ENCODE assay signal across 7 cellular contexts in genomic region chr12:55996715-55997534, GRCh38. TPM values are rescaled to one million over a fixed set of nuclear protein-coding genes. Genes with fewer than 3 reads are reported as not detected.
DNase-seq lines count a peak whose midpoint lies in the region; ATAC-seq, FAIRE-seq and TF ChIP-seq lines count a peak whose summit lies in the region.

TSS of gene SUOX (plus strand) at chr12:55997276. CDS start at chr12:56002222, 4,946 bp downstream.

- H3K36me3 ChIP-seq in HUES48 (ENCODE audit: control insufficient read depth, insufficient read depth, low read length) (peaks cover 36% of the 10 kb centered on the region), NT2/D1 (ENCODE audit: insufficient read depth, insufficient read length, low read length) (peaks cover 45% of the 10 kb centered on the region), astrocyte (ENCODE audit: insufficient read depth, low read length) (peaks cover 25% of the 10 kb centered on the region), pancreas (peaks cover 0 to 22% (median 18%) of the 10 kb centered on the region in 3 donors)

- peak; percentile 83 for DNase-seq in GM04503 (ENCODE audit: low read depth)
- peak; percentile 95 for DNase-seq in NT2/D1 (ENCODE audit: low read depth, low spot score)
- DNase-seq in astrocyte (ENCODE audit: low read depth), result peak; percentile 95
- peak; percentile 97 for DNase-seq in left ventricle myocardium superior
- DNase-seq in pancreas, result peak; percentile 90 to 98 (median 97)

- intact Hi-C loops in left ventricle myocardium superior (cut with micrococcal nuclease), result no loop called here
- intact Hi-C loops in pancreas (cut with DNase I), result loop anchor here in 1 of 3 donors (5.0 kb wide), 1 partner anchor 40 kb away; no protein-coding TSS in a partner anchor

- peak within 1 kb of the TSS; percentile 76 for H2AFZ ChIP-seq in astrocyte (ENCODE audit: low read depth, low read length)

- H3K27me3 ChIP-seq in HUES48 (ENCODE audit: control insufficient read depth, insufficient read depth, low read length), result no peaks in the 10 kb centered on the region
- no peaks in the 10 kb centered on the region for H3K27me3 ChIP-seq in NT2/D1 (ENCODE audit: insufficient read depth, insufficient read length)
- no peaks in the 10 kb centered on the region for H3K27me3 ChIP-seq in astrocyte (ENCODE audit: insufficient read depth, low read length)
- H3K27me3 ChIP-seq in pancreas, result no peaks in the 10 kb centered on the region

- no peaks in the 10 kb centered on the region for H3K9me3 Mint-ChIP-seq in astrocyte (ENCODE audit: unreplicated experiment)

- H3K4me3 ChIP-seq in HUES48 (ENCODE audit: low read depth, low read length), result peak within 1 kb of the TSS; percentile 85
- H3K4me3 ChIP-seq in NT2/D1 (ENCODE audit: insufficient read length, low read depth), result peak within 1 kb of the TSS; percentile 80
- peak within 1 kb of the TSS; percentile 85 for H3K4me3 ChIP-seq in astrocyte (ENCODE audit: insufficient read depth, low read depth, low read length)
- peak within 1 kb of the TSS; percentile 44 to 67 (median 65) for H3K4me3 ChIP-seq in pancreas

- H3K79me2 ChIP-seq in astrocyte (ENCODE audit: insufficient read depth, low read length), result peaks cover 6% of the 10 kb centered on the region

- peak within 1 kb of the TSS; percentile 94 for H3K4me3 Mint-ChIP-seq in astrocyte (ENCODE audit: unreplicated experiment)

- H3K9ac ChIP-seq in HUES48 (ENCODE audit: low read depth, low read length), result peak within 1 kb of the TSS; percentile 66
- H3K9ac ChIP-seq in NT2/D1 (ENCODE audit: insufficient read length, low read depth), result peak within 1 kb of the TSS; percentile 88
- peak within 1 kb of the TSS; percentile 85 for H3K9ac ChIP-seq in astrocyte (ENCODE audit: low read length)

- no peaks in the 10 kb centered on the region for H4K20me1 ChIP-seq in astrocyte (ENCODE audit: insufficient read depth, low read length)

- no peaks in the 10 kb centered on the region for H3K4me1 ChIP-seq in HUES48 (ENCODE audit: control insufficient read depth, insufficient read depth, low read length)
- H3K4me1 ChIP-seq in NT2/D1 (ENCODE audit: insufficient read depth, insufficient read length), result peaks cover 3% of the 10 kb centered on the region
- peaks cover 6% of the 10 kb centered on the region for H3K4me1 ChIP-seq in astrocyte (ENCODE audit: insufficient read depth, low read length)
- peaks cover 0 to 17% (median 5%) of the 10 kb centered on the region in 3 donors for H3K4me1 ChIP-seq in pancreas

- no peaks in the 10 kb centered on the region for H3K4me1 Mint-ChIP-seq in astrocyte (ENCODE audit: low read depth, unreplicated experiment)

- peak; percentile 99 for ATAC-seq in GM21529 (IDR thresholded peaks at IDR 0.05; ENCODE audit: unreplicated experiment)
- peak; percentile 99 for ATAC-seq in left ventricle myocardium superior
- ATAC-seq in pancreas, result peak; percentile 98 to 99 (median 99)

- no peaks in the 10 kb centered on the region for H3K27me3 Mint-ChIP-seq in astrocyte (ENCODE audit: low read depth, unreplicated experiment)

- peak within 1 kb of the TSS; percentile 87 for H3K27ac Mint-ChIP-seq in astrocyte (ENCODE audit: unreplicated experiment)

- peak within 1 kb of the TSS; percentile 63 for H3K27ac ChIP-seq in HUES48 (ENCODE audit: low read depth, low read length)
- peak within 1 kb of the TSS; percentile 29 for H3K27ac ChIP-seq in astrocyte (ENCODE audit: low read depth, low read length)
- peak within 1 kb of the TSS; percentile 61 to 83 (median 68) for H3K27ac ChIP-seq in pancreas

- no peak for TF ChIP-seq CTCF in astrocyte (IDR thresholded peaks at IDR 0.05; ENCODE audit: insufficient read depth, low read depth, low read length)
- TF ChIP-seq CTCF in pancreas (IDR thresholded peaks at IDR 0.05), result no peak

- peak; percentile 68 for FAIRE-seq in astrocyte (lab: Jason Lieb, UNC)
- peak; percentile 90 for FAIRE-seq in pancreas (lab: Jason Lieb, UNC)

- H3K4me2 ChIP-seq in astrocyte (ENCODE audit: low read length), result peak within 1 kb of the TSS; percentile 93

- WGBS in pancreas, 2 donors, result 0 to 1% methylated on average over 27 of the region's 27 CpGs

- no peaks in the 10 kb centered on the region for H3K9me3 ChIP-seq in HUES48 (ENCODE audit: control insufficient read depth, insufficient read depth, low read length)
- H3K9me3 ChIP-seq in NT2/D1 (ENCODE audit: insufficient read depth, low read length), result no peaks in the 10 kb centered on the region; the same call in 1 of the 2 replicates
- no peaks in the 10 kb centered on the region for H3K9me3 ChIP-seq in astrocyte (ENCODE audit: insufficient read depth, low read depth, low read length)
- H3K9me3 ChIP-seq in pancreas, result no peaks in the 10 kb centered on the region

- peaks cover 7% of the 10 kb centered on the region for H3K36me3 Mint-ChIP-seq in astrocyte (ENCODE audit: low read depth, unreplicated experiment)

RNA-seq across cellular contexts. Expression of gene SUOX, which starts in this region (rescaled TPM):
- total RNA-seq in astrocyte (13.6 and 14.3 TPM in 2 replicates), left ventricle myocardium superior (27.9 TPM), pancreas (10 to 100 TPM in 3 of 6 donors, 1 to 10 TPM in 3; 6.0 to 17.4 (median 9.2) TPM)
- polyA plus RNA-seq in pancreas, result 10 to 100 TPM; 15.4 to 20.4 TPM

Comparison
In these comparisons a context has a peak if more than half of its experiments do, and no peak if none do; other contexts are left out.
1. Peak in every context shown above with its lines: DNase-seq, ATAC-seq, H3K4me3 ChIP-seq and H3K27ac ChIP-seq.